Comparison of ENCODE assay signal across 10 cellular contexts in genomic region chr1:110130113-110130591, GRCh38. TPM values are rescaled to one million over a fixed set of nuclear protein-coding genes. Genes with fewer than 3 reads are reported as not detected.
DNase-seq lines count a peak whose midpoint lies in the region; ATAC-seq lines count a peak whose summit lies in the region.
"Had no signal": no experiment of that assay in that cellular context is flagged by ENCODE, and none has a peak within 500 bp of the region (broad histone marks: within the 10 kb centered on the region; RNA-seq: fewer than 3 reads in every experiment).

No MANE protein-coding gene starts in this region.

- DNase-seq in NCI-H1417 (lab: John Stamatoyannopoulos, UW) (peak in 2 of 3 experiments; percentile 27 to 55), NCI-H1417 treated with DMSO at 0.1 percent for 48 hours (lab: John Stamatoyannopoulos, UW) (no peak), left ventricle myocardium superior (peak; percentile 42), sciatic nerve (ENCODE audit: low spot score) (peak; percentile 62), NCI-H446 treated with DMSO at 0.1 percent for 48 hours (lab: John Stamatoyannopoulos, UW) (no peak), NOMO-1 (lab: John Stamatoyannopoulos, UW; ENCODE audit: unreplicated experiment in 2 of 2) (no peak)

- intact Hi-C loops in left ventricle myocardium superior (cut with micrococcal nuclease) (no loop called here), sciatic nerve (cut with DNase I) (no loop called here)

- peak; percentile 61 for ATAC-seq in left ventricle myocardium superior
- peak; percentile 70 for ATAC-seq in sciatic nerve
- no peak for ATAC-seq in GM19324 (IDR thresholded peaks at IDR 0.05; ENCODE audit: low FRiP score, unreplicated experiment)

- H3K27ac ChIP-seq in angular gyrus (ENCODE audit: low read depth, low read length): peak overlapping the region; percentile 91

RNA-seq across cellular contexts. Expression of gene UBL4B, which starts 17.9 kb away (rescaled TPM):
- total RNA-seq in left ventricle myocardium superior: not detected
- total RNA-seq in sciatic nerve: not detected
- total RNA-seq: T-helper 1 cell treated with Interleukin-12 subunit alpha and Interleukin-12 subunit beta and Interleukin-4 antibody, amounts not matched to agents 30 ng/mL and 1 ng/mL, for 36 hours had no signal

RNA-seq across cellular contexts. Expression of gene SLC6A17, which starts 20.1 kb away (rescaled TPM):
- not detected for total RNA-seq in left ventricle myocardium superior
- total RNA-seq in sciatic nerve: not detected
- total RNA-seq: T-helper 1 cell treated with Interleukin-12 subunit alpha and Interleukin-12 subunit beta and Interleukin-4 antibody, amounts not matched to agents 30 ng/mL and 1 ng/mL, for 36 hours had no signal

RNA-seq across cellular contexts. Expression of gene ALX3, which starts 59.7 kb away (rescaled TPM):
- total RNA-seq in left ventricle myocardium superior (not detected), sciatic nerve (not detected)
- total RNA-seq: A172; T-helper 1 cell treated with Interleukin-12 subunit alpha and Interleukin-12 subunit beta and Interleukin-4 antibody, amounts not matched to agents 30 ng/mL and 1 ng/mL, for 36 hours had no signal

Comparison
In these comparisons a context has a peak if more than half of its experiments do, and no peak if none do; other contexts are left out.
1. DNase-seq: peak in NCI-H1417 (2 of 3), left ventricle myocardium superior (single experiment) and sciatic nerve (single experiment); none in NCI-H1417 treated with DMSO at 0.1 percent for 48 hours (single experiment), NCI-H446 treated with DMSO at 0.1 percent for 48 hours (single experiment) and NOMO-1 (0 of 2).